In the genomic region with DNA sequence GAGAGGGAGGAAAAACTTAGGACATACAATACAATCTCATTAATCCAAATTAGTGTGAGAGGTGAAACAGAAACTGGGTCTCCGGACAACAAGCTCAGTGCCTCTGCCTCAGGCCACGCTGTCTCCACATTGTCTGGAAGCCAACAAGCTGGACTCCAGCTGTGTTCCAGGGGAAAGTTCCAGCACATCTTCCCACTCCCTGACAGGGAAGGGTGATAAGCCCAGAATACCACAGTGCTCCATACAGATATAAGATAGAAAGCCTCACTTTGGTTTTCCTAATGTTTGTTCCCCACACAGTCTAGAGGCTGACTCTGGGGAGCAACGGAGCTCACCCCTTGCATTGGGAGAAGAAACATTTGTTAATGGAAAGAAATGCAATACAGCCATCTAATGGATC, we compare ENCODE assay signal across 16 cellular contexts.
A peak's percentile ranks its signal among the peaks of the same experiment; 100 is the strongest.
DNase-seq lines count a peak whose midpoint lies in the region; ATAC-seq and TF ChIP-seq lines count a peak whose summit lies in the region.
"Had no signal": no experiment of that assay in that cellular context is flagged by ENCODE, and none has a peak within 500 bp of the region (broad histone marks: within the 10 kb centered on the region; RNA-seq: fewer than 3 reads in every experiment).

No MANE protein-coding gene starts in this region.

- ATAC-seq in SK-N-SH treated with all-trans-retinoic acid at 6 μM for 48 hours = no peak
- ATAC-seq in heart left ventricle = peak in 3 of 4 donors; percentile 51 to 69 (median 60)
- ATAC-seq in foreskin keratinocyte = no peak
- ATAC-seq: A549, GM12878 had no signal

- H3K27me3 ChIP-seq in SK-N-SH (ENCODE audit: insufficient read depth) (no peaks in the 10 kb centered on the region), MM.1S (replicated peaks; ENCODE audit: insufficient read depth, low read length) (no peaks in the 10 kb centered on the region), heart left ventricle (no peaks in the 10 kb centered on the region), mesendoderm (ENCODE audit: insufficient read depth, low read length, poor library complexity) (no peaks in the 10 kb centered on the region), foreskin keratinocyte (peaks cover 37% of the 10 kb centered on the region)
- H3K27me3 ChIP-seq: BLaER1 had no signal

- no peak overlapping the region for H3K4me2 ChIP-seq in SK-N-SH
- peak overlapping the region; percentile 20; the same call in 1 of the 2 replicates for H3K4me2 ChIP-seq in MM.1S (ENCODE audit: low read depth, low read length)
- no peak overlapping the region for H3K4me2 ChIP-seq in mesendoderm (ENCODE audit: low read length)
- H3K4me2 ChIP-seq: A549, BLaER1 had no signal

- no peak overlapping the region for H2BK5ac ChIP-seq in mesendoderm (ENCODE audit: low read length)

- POLR2A ChIA-PET in SK-N-SH (lab: Yijun Ruan, JAX) = no interaction called here

- H3K27ac ChIP-seq in SK-N-SH (ENCODE audit: low read depth in 2 of 2, low read length in 1 of 2) (no peak overlapping the region), MM.1S (ENCODE audit: low read length) (no peak overlapping the region), heart left ventricle (no peak overlapping the region), mesendoderm (ENCODE audit: low read depth, low read length) (no peak overlapping the region), foreskin keratinocyte (no peak overlapping the region)
- H3K27ac ChIP-seq: 22Rv1, A549, BLaER1 had no signal

- CTCF ChIA-PET in SK-N-SH (lab: Yijun Ruan, JAX) = no interaction called here

- H4K20me1 ChIP-seq in SK-N-SH (ENCODE audit: insufficient read depth) (no peaks in the 10 kb centered on the region), MM.1S (ENCODE audit: insufficient read depth, low read length) (no peaks in the 10 kb centered on the region)
- H4K20me1 ChIP-seq: BLaER1 had no signal

- no peaks in the 10 kb centered on the region for H3K36me3 ChIP-seq in SK-N-SH (replicated peaks in 1 of 2; ENCODE audit: control insufficient read depth in 1 of 2, insufficient read depth in 2 of 2, low read length in 1 of 2)
- H3K36me3 ChIP-seq in MM.1S (replicated peaks; ENCODE audit: insufficient read depth, low read length) = no peaks in the 10 kb centered on the region
- H3K36me3 ChIP-seq in heart left ventricle = no peaks in the 10 kb centered on the region
- no peaks in the 10 kb centered on the region for H3K36me3 ChIP-seq in mesendoderm (ENCODE audit: control insufficient read depth, insufficient read depth, low read length)
- H3K36me3 ChIP-seq: BLaER1 had no signal

- DNase-seq in SK-N-SH = peak; percentile 1
- DNase-seq in MM.1S = no peak
- peak in 2 of 5 donors; percentile 31 to 35 for DNase-seq in heart left ventricle
- peak; percentile 22 for DNase-seq in mesendoderm
- DNase-seq in AML-193 (lab: John Stamatoyannopoulos, UW) = no peak
- no peak for DNase-seq in foreskin keratinocyte
- DNase-seq: CD4-positive, alpha-beta memory T cell; DMS153; DMS79; GOT3; H7 had no signal

- TF ChIP-seq POLR2A in heart left ventricle (IDR thresholded peaks at IDR 0.05) = no peak

- TF ChIP-seq EP300 in SK-N-SH (IDR thresholded peaks at IDR 0.05; ENCODE audit: borderline replicate concordance in 1 of 2, low read depth in 1 of 2, low read length in 1 of 2) = no peak

- no peaks in the 10 kb centered on the region for H3K79me1 ChIP-seq in mesendoderm (ENCODE audit: low read length)

- H3K9me2 ChIP-seq in SK-N-SH = no peaks in the 10 kb centered on the region
- H3K9me2 ChIP-seq in MM.1S (replicated peaks; ENCODE audit: insufficient read depth, low read length) = no peaks in the 10 kb centered on the region

- no peak overlapping the region for H3K18ac ChIP-seq in mesendoderm (ENCODE audit: low read length)

- H2BK15ac ChIP-seq in mesendoderm (replicated peaks; ENCODE audit: low read depth) = no peak overlapping the region

- no peak overlapping the region for H4K8ac ChIP-seq in mesendoderm (ENCODE audit: low read depth, low read length)

- H3K9me3 ChIP-seq in SK-N-SH (no peaks in the 10 kb centered on the region), MM.1S (replicated peaks; ENCODE audit: insufficient read depth, low read length) (no peaks in the 10 kb centered on the region), heart left ventricle (no peaks in the 10 kb centered on the region)
- H3K9me3 ChIP-seq: A549, BLaER1 had no signal

- H2AFZ ChIP-seq in SK-N-SH (ENCODE audit: low read depth) = no peak overlapping the region
- H2AFZ ChIP-seq in MM.1S (ENCODE audit: low read length) = no peak overlapping the region

- H3K79me2 ChIP-seq in SK-N-SH (ENCODE audit: insufficient read depth) (no peaks in the 10 kb centered on the region), MM.1S (ENCODE audit: low read length) (no peaks in the 10 kb centered on the region), mesendoderm (ENCODE audit: control insufficient read depth, insufficient read depth, low read length) (no peaks in the 10 kb centered on the region)

- H3F3A ChIP-seq in SK-N-SH (replicated peaks; ENCODE audit: insufficient read depth) (no peaks in the 10 kb centered on the region), MM.1S (ENCODE audit: insufficient read depth, low read length) (no peaks in the 10 kb centered on the region)

- H3K4me1 ChIP-seq in SK-N-SH (ENCODE audit: control insufficient read depth in 1 of 2, insufficient read depth in 2 of 2, low read depth in 1 of 2, low read length in 1 of 2) = no peaks in the 10 kb centered on the region; a peak in 1 of 4 replicates
- peaks cover 5% of the 10 kb centered on the region; the same call in 1 of the 2 replicates for H3K4me1 ChIP-seq in MM.1S (ENCODE audit: low read length)
- H3K4me1 ChIP-seq in heart left ventricle = no peaks in the 10 kb centered on the region
- H3K4me1 ChIP-seq in mesendoderm (ENCODE audit: control insufficient read depth, low read depth, low read length) = no peaks in the 10 kb centered on the region
- H3K4me1 ChIP-seq in foreskin keratinocyte = no peaks in the 10 kb centered on the region
- H3K4me1 ChIP-seq: A549, BLaER1 had no signal

- no peak overlapping the region for H2AK5ac ChIP-seq in mesendoderm (ENCODE audit: low read length)

- TF ChIP-seq CTCF in SK-N-SH (IDR thresholded peaks at IDR 0.05) (no peak), MM.1S (IDR thresholded peaks at IDR 0.05; ENCODE audit: low read length) (no peak), heart left ventricle (IDR thresholded peaks at IDR 0.05) (no peak), foreskin keratinocyte (conservative IDR thresholded peaks at IDR 0.05) (no peak)

- no peak overlapping the region for H3K4me3 ChIP-seq in SK-N-SH (ENCODE audit: low read depth in 2 of 2, low read length in 1 of 2)
- no peak overlapping the region for H3K4me3 ChIP-seq in MM.1S (ENCODE audit: low read length)
- H3K4me3 ChIP-seq in heart left ventricle = no peak overlapping the region
- H3K4me3 ChIP-seq in mesendoderm (ENCODE audit: low read length) = no peak overlapping the region
- H3K4me3 ChIP-seq: A549, BLaER1, GM12878 had no signal

- H3K56ac ChIP-seq in mesendoderm (ENCODE audit: low read length) = no peak overlapping the region

- H3K9ac ChIP-seq in SK-N-SH (no peak overlapping the region), MM.1S (ENCODE audit: low read length) (no peak overlapping the region), mesendoderm (ENCODE audit: low read length) (no peak overlapping the region)
- H3K9ac ChIP-seq: BLaER1 had no signal

- 24% methylated on average over 3 of the region's 3 CpGs for WGBS in SK-N-SH (ENCODE audit: low lambda C conversion rate)
- WGBS in heart left ventricle, 4 donors = 75 to 86% (median 78%) methylated on average over 3 of the region's 3 CpGs
- no CpG with 5 or more reads among the region's 3 CpGs for WGBS in mesendoderm (ENCODE audit: extremely low coverage, insufficient coverage, low lambda C conversion rate)

- intact Hi-C loops in heart left ventricle (cut with DNase I) = no loop called here

- no peak overlapping the region for H3K23ac ChIP-seq in mesendoderm (ENCODE audit: low read length)

- no peak overlapping the region for H3K4ac ChIP-seq in mesendoderm (ENCODE audit: low read depth, low read length)

- no peak overlapping the region for H4K5ac ChIP-seq in mesendoderm (ENCODE audit: low read length)

- TF ChIP-seq RAD21 in SK-N-SH (IDR thresholded peaks at IDR 0.05; ENCODE audit: low read length) = no peak

- H2BK120ac ChIP-seq in mesendoderm (ENCODE audit: low read depth, low read length) = no peak overlapping the region

TF ChIP-seq in SK-N-SH, 30 proteins besides CTCF, POLR2A, EP300 and RAD21 (continues in another document):
- TF ChIP-seq POLR2AphosphoS5 (IDR thresholded peaks at IDR 0.05; ENCODE audit: low read depth, low read length) = no peak
- TF ChIP-seq FOSL2 (IDR thresholded peaks at IDR 0.05; ENCODE audit: borderline replicate concordance, low read depth) = no peak
- TF ChIP-seq FOXJ3 (CRISPR knock-in tag; IDR thresholded peaks at IDR 0.05) = no peak
- no peak for TF ChIP-seq USF1 (IDR thresholded peaks at IDR 0.05; ENCODE audit: borderline replicate concordance, low read depth)

TF ChIP-seq in SK-N-SH treated with all-trans-retinoic acid at 6 μM for 48 hours, 23 proteins besides CTCF, POLR2A, EP300 and RAD21:
- no peak for TF ChIP-seq ZFP30 (CRISPR knock-in tag; IDR thresholded peaks at IDR 0.05)
- no peak for TF ChIP-seq SNAI2 (CRISPR knock-in tag; IDR thresholded peaks at IDR 0.05)
- TF ChIP-seq ZNF8 (CRISPR knock-in tag; IDR thresholded peaks at IDR 0.05) = no peak

Comparison
In these comparisons a context has a peak if more than half of its experiments do, and no peak if none do; other contexts are left out.
1. DNase-seq: peak in SK-N-SH (single experiment) and mesendoderm (single experiment); none in MM.1S (single experiment), AML-193 (0 of 2) and foreskin keratinocyte (0 of 2).
2. ATAC-seq: peak in heart left ventricle (3 of 4); none in SK-N-SH treated with all-trans-retinoic acid at 6 μM for 48 hours (single experiment) and foreskin keratinocyte (single experiment).